ENCODE assay signal across 1 cellular context in genomic region chr7:30027915-30028748, GRCh38.
TF ChIP-seq lines count a peak whose summit lies in the region.

Gene PLEKHA8, plus strand, starts transcription at chr7:30028412. Its CDS starts 351 bp downstream, at chr7:30028763.

TF ChIP-seq in HepG2, 621 proteins besides CTCF, POLR2A, EP300 and RAD21 (continued from another document and continues in another):
- TF ChIP-seq RERE (CRISPR knock-in tag; IDR thresholded peaks at IDR 0.05; ENCODE audit: low read depth): peak; percentile 45; the same call in 1 of the 2 replicates
- no peak for TF ChIP-seq HHEX (CRISPR knock-in tag; IDR thresholded peaks at IDR 0.05)
- no peak for TF ChIP-seq SP1 (IDR thresholded peaks at IDR 0.05)
- peak; percentile 93 for TF ChIP-seq SP1 (CRISPR knock-in tag; IDR thresholded peaks at IDR 0.05)
- TF ChIP-seq ZNF766 (CRISPR knock-in tag; IDR thresholded peaks at IDR 0.05; ENCODE audit: borderline replicate concordance): 0 out of 2 replicates have a peak, but pooled peaks have one; percentile 58
- TF ChIP-seq ZNF790 (CRISPR knock-in tag; IDR thresholded peaks at IDR 0.05; ENCODE audit: borderline replicate concordance): no peak; the same call in 1 of the 2 replicates
- peak; percentile 68 for TF ChIP-seq HNRNPK (IDR thresholded peaks at IDR 0.05; ENCODE audit: low read depth, low read length, poor library complexity, severe bottlenecking)
- peak; percentile 46; the same call in 1 of the 2 replicates for TF ChIP-seq SNAPC4 (CRISPR knock-in tag; IDR thresholded peaks at IDR 0.05)
- no peak for TF ChIP-seq ZNF713 (CRISPR knock-in tag; IDR thresholded peaks at IDR 0.05)
- peak; percentile 33; the same call in 1 of the 2 replicates for TF ChIP-seq ZNF607 (CRISPR knock-in tag; IDR thresholded peaks at IDR 0.05; ENCODE audit: borderline replicate concordance)
- TF ChIP-seq ZNF382 (CRISPR knock-in tag; IDR thresholded peaks at IDR 0.05; ENCODE audit: borderline replicate concordance): no peak
- TF ChIP-seq CBX1 (IDR thresholded peaks at IDR 0.05; ENCODE audit: low read depth): peak; percentile 89
- no peak for TF ChIP-seq ZNF251 (CRISPR knock-in tag; IDR thresholded peaks at IDR 0.05)
- no peak for TF ChIP-seq ZUFSP (CRISPR knock-in tag; IDR thresholded peaks at IDR 0.05; ENCODE audit: borderline replicate concordance)
- TF ChIP-seq SRF (IDR thresholded peaks at IDR 0.05; ENCODE audit: low read depth, low read length): no peak
- peak; percentile 13 for TF ChIP-seq PTBP1 (IDR thresholded peaks at IDR 0.05; ENCODE audit: low read depth, low read length, poor library complexity, severe bottlenecking)
- no peak for TF ChIP-seq NONO (IDR thresholded peaks at IDR 0.05)
- TF ChIP-seq NONO (CRISPR knock-in tag; conservative IDR thresholded peaks at IDR 0.05): peak; percentile 66
- TF ChIP-seq ZSCAN29 (CRISPR knock-in tag; conservative IDR thresholded peaks at IDR 0.05): 0 out of 2 replicates have a peak, but pooled peaks have one; percentile 60
- TF ChIP-seq MIER3 (CRISPR knock-in tag; IDR thresholded peaks at IDR 0.05; ENCODE audit: borderline replicate concordance): peak; percentile 52; the same call in 1 of the 2 replicates
- TF ChIP-seq CHD2 (IDR thresholded peaks at IDR 0.05; ENCODE audit: low read depth, low read length): peak; percentile 44; the same call in 1 of the 2 replicates
- no peak for TF ChIP-seq ZNF841 (CRISPR knock-in tag; IDR thresholded peaks at IDR 0.05; ENCODE audit: borderline replicate concordance)
- peak; percentile 74 for TF ChIP-seq CBFB (CRISPR knock-in tag; IDR thresholded peaks at IDR 0.05)
- TF ChIP-seq ZC3H13 (CRISPR knock-in tag; IDR thresholded peaks at IDR 0.05): no peak
- no peak for TF ChIP-seq U2AF2 (IDR thresholded peaks at IDR 0.05; ENCODE audit: low read depth, low read length)
- TF ChIP-seq SIN3B (IDR thresholded peaks at IDR 0.05; ENCODE audit: low read length): no peak
- no peak for TF ChIP-seq FIP1L1 (IDR thresholded peaks at IDR 0.05; ENCODE audit: borderline replicate concordance, insufficient read depth, low read depth, low read length)
- no peak; the same call in 1 of the 2 replicates for TF ChIP-seq NFAT5 (CRISPR knock-in tag; IDR thresholded peaks at IDR 0.05)
- TF ChIP-seq HCFC1 (IDR thresholded peaks at IDR 0.05; ENCODE audit: low read depth, low read length): peak; percentile 72
- no peak for TF ChIP-seq TRIM24 (CRISPR knock-in tag; IDR thresholded peaks at IDR 0.05)
- peak; percentile 46; the same call in 1 of the 2 replicates for TF ChIP-seq NFKB2 (CRISPR knock-in tag; IDR thresholded peaks at IDR 0.05; ENCODE audit: borderline replicate concordance)
- no peak for TF ChIP-seq ZNF354B (CRISPR knock-in tag; IDR thresholded peaks at IDR 0.05)
- no peak for TF ChIP-seq ZNF562 (CRISPR knock-in tag; IDR thresholded peaks at IDR 0.05; ENCODE audit: borderline replicate concordance)
- TF ChIP-seq, protein P1, sequence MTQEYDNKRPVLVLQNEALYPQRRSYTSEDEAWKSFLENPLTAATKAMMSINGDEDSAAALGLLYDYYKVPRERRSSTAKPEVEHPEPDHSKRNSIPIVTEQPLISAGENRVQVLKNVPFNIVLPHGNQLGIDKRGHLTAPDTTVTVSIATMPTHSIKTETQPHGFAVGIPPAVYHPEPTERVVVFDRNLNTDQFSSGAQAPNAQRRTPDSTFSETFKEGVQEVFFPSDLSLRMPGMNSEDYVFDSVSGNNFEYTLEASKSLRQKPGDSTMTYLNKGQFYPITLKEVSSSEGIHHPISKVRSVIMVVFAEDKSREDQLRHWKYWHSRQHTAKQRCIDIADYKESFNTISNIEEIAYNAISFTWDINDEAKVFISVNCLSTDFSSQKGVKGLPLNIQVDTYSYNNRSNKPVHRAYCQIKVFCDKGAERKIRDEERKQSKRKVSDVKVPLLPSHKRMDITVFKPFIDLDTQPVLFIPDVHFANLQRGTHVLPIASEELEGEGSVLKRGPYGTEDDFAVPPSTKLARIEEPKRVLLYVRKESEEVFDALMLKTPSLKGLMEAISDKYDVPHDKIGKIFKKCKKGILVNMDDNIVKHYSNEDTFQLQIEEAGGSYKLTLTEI (CRISPR knock-in tag; conservative IDR thresholded peaks at IDR 0.05): no peak
- no peak for TF ChIP-seq ZNF75D (CRISPR knock-in tag; IDR thresholded peaks at IDR 0.05; ENCODE audit: borderline replicate concordance)
- 0 out of 2 replicates have a peak, but pooled peaks have one; percentile 23 for TF ChIP-seq RNF2 (conservative IDR thresholded peaks at IDR 0.05; ENCODE audit: low read depth)
- TF ChIP-seq ONECUT2 (CRISPR knock-in tag; IDR thresholded peaks at IDR 0.05): no peak
- TF ChIP-seq ARNT (IDR thresholded peaks at IDR 0.05): no peak
- TF ChIP-seq, protein P2, sequence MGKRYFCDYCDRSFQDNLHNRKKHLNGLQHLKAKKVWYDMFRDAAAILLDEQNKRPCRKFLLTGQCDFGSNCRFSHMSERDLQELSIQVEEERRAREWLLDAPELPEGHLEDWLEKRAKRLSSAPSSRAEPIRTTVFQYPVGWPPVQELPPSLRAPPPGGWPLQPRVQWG (CRISPR knock-in tag; IDR thresholded peaks at IDR 0.05; ENCODE audit: borderline replicate concordance, low read depth): no peak
- TF ChIP-seq YEATS4 (CRISPR knock-in tag; IDR thresholded peaks at IDR 0.05; ENCODE audit: borderline replicate concordance): 0 out of 2 replicates have a peak, but pooled peaks have one; percentile 20
- TF ChIP-seq, protein P3, sequence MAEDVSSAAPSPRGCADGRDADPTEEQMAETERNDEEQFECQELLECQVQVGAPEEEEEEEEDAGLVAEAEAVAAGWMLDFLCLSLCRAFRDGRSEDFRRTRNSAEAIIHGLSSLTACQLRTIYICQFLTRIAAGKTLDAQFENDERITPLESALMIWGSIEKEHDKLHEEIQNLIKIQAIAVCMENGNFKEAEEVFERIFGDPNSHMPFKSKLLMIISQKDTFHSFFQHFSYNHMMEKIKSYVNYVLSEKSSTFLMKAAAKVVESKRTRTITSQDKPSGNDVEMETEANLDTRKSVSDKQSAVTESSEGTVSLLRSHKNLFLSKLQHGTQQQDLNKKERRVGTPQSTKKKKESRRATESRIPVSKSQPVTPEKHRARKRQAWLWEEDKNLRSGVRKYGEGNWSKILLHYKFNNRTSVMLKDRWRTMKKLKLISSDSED (CRISPR knock-in tag; IDR thresholded peaks at IDR 0.05): 0 out of 2 replicates have a peak, but pooled peaks have one; percentile 67
